8 cellular contexts compared by ENCODE assay signal in the genomic region with DNA sequence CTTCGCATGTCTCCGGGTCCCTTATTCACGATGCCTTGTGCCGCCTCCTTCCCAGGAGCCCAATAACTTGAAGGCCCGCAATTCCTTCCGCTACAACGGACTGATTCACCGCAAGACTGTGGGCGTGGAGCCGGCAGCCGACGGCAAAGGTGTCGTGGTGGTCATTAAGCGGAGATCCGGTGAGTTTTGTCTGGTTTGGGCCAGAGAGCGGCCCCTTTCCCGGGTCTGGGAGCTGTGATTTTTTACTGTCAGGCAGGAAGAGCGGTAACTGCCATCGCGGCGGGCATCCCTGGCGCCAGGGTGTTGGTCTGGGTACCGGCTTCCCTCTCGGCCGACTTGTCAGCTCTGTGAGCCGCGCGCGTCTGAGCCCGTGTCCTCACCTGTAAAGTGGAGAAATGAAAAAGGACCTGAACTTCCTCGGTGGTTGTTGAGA. TPM values are rescaled to one million over a fixed set of nuclear protein-coding genes. Genes with fewer than 3 reads are reported as not detected.
A peak's percentile ranks its signal among the peaks of the same experiment; 100 is the strongest.
DNase-seq lines count a peak whose midpoint lies in the region; ATAC-seq and TF ChIP-seq lines count a peak whose summit lies in the region.

No MANE protein-coding gene starts in this region.

- TF ChIP-seq CTCF in brain (conservative IDR thresholded peaks at IDR 0.05) (no peak), vagina (IDR thresholded peaks at IDR 0.05) (no peak)

- H3K27ac Mint-ChIP-seq in brain = peak overlapping the region; percentile 97 to 100 (median 98)

- TF ChIP-seq POLR2A in vagina (IDR thresholded peaks at IDR 0.05) = no peak

- peaks cover 38% of the 10 kb centered on the region for H3K4me1 ChIP-seq in mesodermal cell (ENCODE audit: control insufficient read depth, insufficient read depth, low read length, poor library complexity, severe bottlenecking)
- peaks cover 63% of the 10 kb centered on the region for H3K4me1 ChIP-seq in vagina

- H3K9me3 Mint-ChIP-seq in brain = peaks cover 0 to 5% (median 2%) of the 10 kb centered on the region in 5 experiments

- H3K4me3 ChIP-seq in mesodermal cell (ENCODE audit: extremely low read depth, insufficient read depth, low read length, poor library complexity, severe bottlenecking) = peak overlapping the region; percentile 97
- H3K4me3 ChIP-seq in vagina = peak overlapping the region; percentile 70 to 76

- H3K4me1 Mint-ChIP-seq in brain = peaks cover 71% of the 10 kb centered on the region

- DNase-seq in stimulated activated naive CD4-positive, alpha-beta T cell treated with Interleukin-2 at 50 U/mL for 16 hours (lab: John Stamatoyannopoulos, UW) = peak; percentile 47
- no peak for DNase-seq in stimulated activated naive CD4-positive, alpha-beta T cell (lab: John Stamatoyannopoulos, UW)
- no peak for DNase-seq in vagina (ENCODE audit: extremely low spot score in 2 of 2)

- peaks cover 44% of the 10 kb centered on the region for H3K36me3 Mint-ChIP-seq in brain

- H3K36me3 ChIP-seq in mesodermal cell (ENCODE audit: control insufficient read depth, insufficient read depth, low read length) = peaks cover 49% of the 10 kb centered on the region
- peaks cover 0 to 31% of the 10 kb centered on the region in 2 donors for H3K36me3 ChIP-seq in vagina

- ATAC-seq in GM18861 (IDR thresholded peaks at IDR 0.05; ENCODE audit: unreplicated experiment) (no peak), GM21723 (IDR thresholded peaks at IDR 0.05; ENCODE audit: unreplicated experiment) (no peak), GM21447 (IDR thresholded peaks at IDR 0.05; ENCODE audit: unreplicated experiment) (no peak)

- 6 to 7% methylated on average over 29 to 31 of the region's 31 CpGs for WGBS in mesodermal cell (ENCODE audit: insufficient coverage in 2 of 2), 2 experiments

- H3K9me3 ChIP-seq in mesodermal cell (ENCODE audit: control insufficient read depth, low read length) (no peaks in the 10 kb centered on the region), vagina (no peaks in the 10 kb centered on the region)

- H3K27me3 ChIP-seq in vagina = no peaks in the 10 kb centered on the region

- H3K27ac ChIP-seq in mesodermal cell (ENCODE audit: low read depth, low read length, severe bottlenecking) = no peak overlapping the region
- H3K27ac ChIP-seq in vagina = peak overlapping the region; percentile 96

- H3K27me3 Mint-ChIP-seq in brain = peaks cover 14% of the 10 kb centered on the region

- intact Hi-C loops in vagina (cut with DNase I) = no loop called here

- H3K4me3 Mint-ChIP-seq in brain = peak overlapping the region; percentile 98 to 100 (median 99)

RNA-seq across cellular contexts. Expression of gene RPL28, which starts 0.8 kb away (rescaled TPM):
- 2,617 TPM for polyA plus RNA-seq in brain (ENCODE audit: insufficient read depth, low read depth, low replicate concordance)
- polyA plus RNA-seq in mesodermal cell (2013, experiment 1 of 2) = 2,245 TPM
- 1,934 TPM for polyA plus RNA-seq in mesodermal cell (2013, experiment 2 of 2)
- total RNA-seq in vagina = 1,166 TPM

RNA-seq across cellular contexts. Expression of gene TMEM238, which starts 2.4 kb away (rescaled TPM):
- 2.9 TPM for polyA plus RNA-seq in brain (ENCODE audit: insufficient read depth, low read depth, low replicate concordance)
- polyA plus RNA-seq in mesodermal cell (2013, experiment 1 of 2) = not detected
- polyA plus RNA-seq in mesodermal cell (2013, experiment 2 of 2) = not detected
- total RNA-seq in vagina = 5.9 TPM

RNA-seq across cellular contexts. Expression of gene TMEM190, which starts 9.9 kb away (rescaled TPM):
- not detected for polyA plus RNA-seq in brain (ENCODE audit: insufficient read depth, low read depth, low replicate concordance)
- polyA plus RNA-seq in mesodermal cell (2013, experiment 1 of 2) = 1.8 TPM
- 3.9 TPM for polyA plus RNA-seq in mesodermal cell (2013, experiment 2 of 2)
- total RNA-seq in vagina = not detected

RNA-seq across cellular contexts. Expression of gene IL11, which starts 16.3 kb away (rescaled TPM):
- polyA plus RNA-seq in brain (ENCODE audit: insufficient read depth, low read depth, low replicate concordance) = 0.41 TPM
- 33.4 TPM for polyA plus RNA-seq in mesodermal cell (2013, experiment 1 of 2)
- polyA plus RNA-seq in mesodermal cell (2013, experiment 2 of 2) = 27.1 TPM
- total RNA-seq in vagina = not detected

RNA-seq across cellular contexts. Expression of gene UBE2S, which starts 21.1 kb away (rescaled TPM):
- polyA plus RNA-seq in brain (ENCODE audit: insufficient read depth, low read depth, low replicate concordance) = 222 TPM
- polyA plus RNA-seq in mesodermal cell (2013, experiment 1 of 2) = 208 TPM
- polyA plus RNA-seq in mesodermal cell (2013, experiment 2 of 2) = 207 TPM
- total RNA-seq in vagina = 22.3 TPM
